ENCODE assay signal across 1 cellular context in genomic region chr11:44094260-44094868, GRCh38.
TF ChIP-seq lines count a peak whose summit lies in the region.

No MANE protein-coding gene starts in this region.

TF ChIP-seq in K562, 482 proteins besides CTCF, POLR2A, EP300 and RAD21 (continued from another document):
- TF ChIP-seq, protein P1, sequence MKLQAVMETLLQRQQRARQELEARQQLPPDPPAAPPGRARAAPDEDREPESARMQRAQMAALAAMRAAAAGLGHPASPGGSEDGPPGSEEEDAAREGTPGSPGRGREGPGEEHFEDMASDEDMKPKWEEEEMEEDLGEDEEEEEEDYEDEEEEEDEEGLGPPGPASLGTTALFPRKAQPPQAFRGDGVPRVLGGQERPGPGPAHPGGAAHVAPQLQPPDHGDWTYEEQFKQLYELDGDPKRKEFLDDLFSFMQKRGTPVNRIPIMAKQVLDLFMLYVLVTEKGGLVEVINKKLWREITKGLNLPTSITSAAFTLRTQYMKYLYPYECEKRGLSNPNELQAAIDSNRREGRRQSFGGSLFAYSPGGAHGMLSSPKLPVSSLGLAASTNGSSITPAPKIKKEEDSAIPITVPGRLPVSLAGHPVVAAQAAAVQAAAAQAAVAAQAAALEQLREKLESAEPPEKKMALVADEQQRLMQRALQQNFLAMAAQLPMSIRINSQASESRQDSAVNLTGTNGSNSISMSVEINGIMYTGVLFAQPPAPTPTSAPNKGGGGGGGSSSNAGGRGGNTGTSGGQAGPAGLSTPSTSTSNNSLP (IDR thresholded peaks at IDR 0.05; ENCODE audit: borderline replicate concordance, low read depth, low read length), result peak; percentile 21; the same call in 1 of the 2 replicates
- no peak for TF ChIP-seq PYGO2 (tag; IDR thresholded peaks at IDR 0.05)
- peak; percentile 52; the same call in 1 of the 2 replicates for TF ChIP-seq POLR2AphosphoS2 (IDR thresholded peaks at IDR 0.05; ENCODE audit: low read length)
- 0 out of 2 replicates have a peak, but pooled peaks have one; percentile 26 for TF ChIP-seq GATA2 (CRISPR knock-in tag; IDR thresholded peaks at IDR 0.05)
- 0 out of 4 replicates have a peak, but pooled peaks of 1 of the 2 experiments have one; percentile 32 for TF ChIP-seq UBTF (IDR thresholded peaks at IDR 0.05; ENCODE audit: borderline replicate concordance in 1 of 2, low read depth in 2 of 2, low read length in 2 of 2)
- TF ChIP-seq ZNF239 (CRISPR knock-in tag; IDR thresholded peaks at IDR 0.05), result no peak
- TF ChIP-seq, protein P2, sequence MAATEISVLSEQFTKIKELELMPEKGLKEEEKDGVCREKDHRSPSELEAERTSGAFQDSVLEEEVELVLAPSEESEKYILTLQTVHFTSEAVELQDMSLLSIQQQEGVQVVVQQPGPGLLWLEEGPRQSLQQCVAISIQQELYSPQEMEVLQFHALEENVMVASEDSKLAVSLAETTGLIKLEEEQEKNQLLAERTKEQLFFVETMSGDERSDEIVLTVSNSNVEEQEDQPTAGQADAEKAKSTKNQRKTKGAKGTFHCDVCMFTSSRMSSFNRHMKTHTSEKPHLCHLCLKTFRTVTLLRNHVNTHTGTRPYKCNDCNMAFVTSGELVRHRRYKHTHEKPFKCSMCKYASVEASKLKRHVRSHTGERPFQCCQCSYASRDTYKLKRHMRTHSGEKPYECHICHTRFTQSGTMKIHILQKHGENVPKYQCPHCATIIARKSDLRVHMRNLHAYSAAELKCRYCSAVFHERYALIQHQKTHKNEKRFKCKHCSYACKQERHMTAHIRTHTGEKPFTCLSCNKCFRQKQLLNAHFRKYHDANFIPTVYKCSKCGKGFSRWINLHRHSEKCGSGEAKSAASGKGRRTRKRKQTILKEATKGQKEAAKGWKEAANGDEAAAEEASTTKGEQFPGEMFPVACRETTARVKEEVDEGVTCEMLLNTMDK (IDR thresholded peaks at IDR 0.05; ENCODE audit: borderline replicate concordance, insufficient read depth, low read depth, low read length, poor library complexity, severe bottlenecking), result peak; percentile 39
- TF ChIP-seq ZNF140 (CRISPR knock-in tag; IDR thresholded peaks at IDR 0.05), result no peak
- peak; percentile 40 for TF ChIP-seq ETV1 (tag; conservative IDR thresholded peaks at IDR 0.05; ENCODE audit: low read depth)
- TF ChIP-seq CCNT2 (IDR thresholded peaks at IDR 0.05; ENCODE audit: borderline replicate concordance, extremely low read depth, insufficient read length, low read depth, low read length), result no peak
- TF ChIP-seq AFF1 (IDR thresholded peaks at IDR 0.05; ENCODE audit: low read depth in 1 of 2, partially characterized antibody in 2 of 2), result peak in 1 of 2 experiments; percentile 35
- peak; percentile 50; the same call in 1 of the 2 replicates for TF ChIP-seq SMC3 (conservative IDR thresholded peaks at IDR 0.05; ENCODE audit: insufficient read depth, low read depth, low read length)
TF ChIP-seq in K562: peak in this region for 11.
